ENCODE assay signal across 13 cellular contexts in genomic region chr2:199988176-199988575, GRCh38. TPM values are rescaled to one million over a fixed set of nuclear protein-coding genes. Genes with fewer than 3 reads are reported as not detected.
DNase-seq lines count a peak whose midpoint lies in the region; ATAC-seq and TF ChIP-seq lines count a peak whose summit lies in the region.
"Had no signal": no experiment of that assay in that cellular context is flagged by ENCODE, and none has a peak within 500 bp of the region (broad histone marks: within the 10 kb centered on the region; RNA-seq: fewer than 3 reads in every experiment).

No MANE protein-coding gene starts in this region.

- DNase-seq in GM23338 (ENCODE audit: low spot score) (no peak), NCI-H526 treated with DMSO at 0.1 percent for 48 hours (lab: John Stamatoyannopoulos, UW) (peak; percentile 33), epithelial cell of esophagus (ENCODE audit: low read depth) (peak; percentile 42), NCI-H2081 treated with DMSO at 0.1 percent for 48 hours (lab: John Stamatoyannopoulos, UW) (no peak), body of pancreas (no peak)
- DNase-seq in naive thymus-derived CD4-positive, alpha-beta T cell = peak in 1 of 9 donors; percentile 1
- DNase-seq in activated CD4-positive, alpha-beta T cell treated with anti-CD3 and anti-CD28 coated beads for 4 hours = no peak
- no peak for DNase-seq in activated T-helper 1 cell treated with anti-CD3 and anti-CD28 coated beads, Interleukin-12 subunit alpha, Interleukin-12 subunit beta, Interleukin-2, Interleukin-4 antibody, amounts not matched to agents 30 ng/mL and 10 ng/mL and 1 ng/mL, durations not matched to agents 14 hours and 24 hours and 36 hours (ENCODE audit: low spot score)
- DNase-seq: activated effector memory CD4-positive, alpha-beta T cell treated with anti-CD3 and anti-CD28 coated beads, Interleukin-2, amount 50 U/mL, for 16 hours; CD4-positive, alpha-beta T cell had no signal

- CTCF ChIA-PET in naive thymus-derived CD4-positive, alpha-beta T cell (lab: Charles Lee) = no interaction called here

- peaks cover 3% of the 10 kb centered on the region for H3K27me3 Mint-ChIP-seq in GM23338 (ENCODE audit: insufficient read depth, low read depth, poor library complexity)
- H3K27me3 Mint-ChIP-seq in naive thymus-derived CD4-positive, alpha-beta T cell = peaks cover 0 to 4% (median 0%) of the 10 kb centered on the region in 5 donors
- peaks cover 3% of the 10 kb centered on the region for H3K27me3 Mint-ChIP-seq in activated T-helper 1 cell treated with anti-CD3 and anti-CD28 coated beads, Interleukin-12 subunit alpha, Interleukin-12 subunit beta, Interleukin-2, Interleukin-4 antibody, amounts not matched to agents 30 ng/mL and 10 ng/mL and 1 ng/mL, durations not matched to agents 14 hours and 24 hours and 36 hours (ENCODE audit: insufficient read depth)
- H3K27me3 Mint-ChIP-seq: CD4-positive, alpha-beta T cell had no signal

- H3F3A ChIP-seq in GM23338 (replicated peaks; ENCODE audit: low read depth) = peaks cover 8% of the 10 kb centered on the region; the same call in 1 of the 2 replicates

- H3K4me1 ChIP-seq in GM23338 (ENCODE audit: insufficient read depth) (peaks cover 26% of the 10 kb centered on the region), body of pancreas (peaks cover 5% of the 10 kb centered on the region)
- H3K4me1 ChIP-seq in naive thymus-derived CD4-positive, alpha-beta T cell (ENCODE audit: control insufficient read depth in 2 of 2, insufficient read depth in 2 of 2, low read length in 2 of 2) = no peaks in the 10 kb centered on the region
- H3K4me1 ChIP-seq: parathyroid adenoma had no signal

- H3K4me2 ChIP-seq in GM23338 = 0 out of 2 replicates have a peak overlapping the region, but pooled peaks have one; percentile 46

- H3K4me3 ChIP-seq in GM23338 (no peak overlapping the region), epithelial cell of esophagus (ENCODE audit: low read length) (no peak overlapping the region), body of pancreas (no peak overlapping the region)
- no peak overlapping the region for H3K4me3 ChIP-seq in naive thymus-derived CD4-positive, alpha-beta T cell (ENCODE audit: low read length)
- H3K4me3 ChIP-seq: suprapubic skin had no signal

- no peak for TF ChIP-seq POLR2A in body of pancreas (IDR thresholded peaks at IDR 0.05)

- H3K27ac ChIP-seq in GM23338 (ENCODE audit: low read depth) = no peak overlapping the region
- H3K27ac ChIP-seq in naive thymus-derived CD4-positive, alpha-beta T cell (ENCODE audit: low read depth, low read length) = no peak overlapping the region
- H3K27ac ChIP-seq in body of pancreas = no peak overlapping the region
- H3K27ac ChIP-seq: parathyroid adenoma, suprapubic skin had no signal

- POLR2A ChIA-PET in naive thymus-derived CD4-positive, alpha-beta T cell (lab: Charles Lee) = no interaction called here

- H3K79me2 ChIP-seq in GM23338 (replicated peaks; ENCODE audit: insufficient read depth) = no peaks in the 10 kb centered on the region
- H3K79me2 ChIP-seq: parathyroid adenoma had no signal

- H3K27ac Mint-ChIP-seq in GM23338 = no peak overlapping the region
- no peak overlapping the region for H3K27ac Mint-ChIP-seq in naive thymus-derived CD4-positive, alpha-beta T cell
- H3K27ac Mint-ChIP-seq in activated T-helper 1 cell treated with anti-CD3 and anti-CD28 coated beads, Interleukin-12 subunit alpha, Interleukin-12 subunit beta, Interleukin-2, Interleukin-4 antibody, amounts not matched to agents 30 ng/mL and 10 ng/mL and 1 ng/mL, durations not matched to agents 14 hours and 24 hours and 36 hours = no peak overlapping the region
- H3K27ac Mint-ChIP-seq: CD4-positive, alpha-beta T cell had no signal

- 53 to 64% methylated on average over 6 of the region's 6 CpGs for WGBS in body of pancreas, 2 donors

- ATAC-seq in GM23338 = no peak
- ATAC-seq in naive thymus-derived CD4-positive, alpha-beta T cell = peak; percentile 20
- no peak for ATAC-seq in body of pancreas
- ATAC-seq: left lobe of liver had no signal

- no peaks in the 10 kb centered on the region for H4K20me1 ChIP-seq in GM23338 (replicated peaks; ENCODE audit: insufficient read depth)

- no peak overlapping the region for H3K4me3 Mint-ChIP-seq in GM23338
- H3K4me3 Mint-ChIP-seq in naive thymus-derived CD4-positive, alpha-beta T cell = no peak overlapping the region
- H3K4me3 Mint-ChIP-seq in activated T-helper 1 cell treated with anti-CD3 and anti-CD28 coated beads, Interleukin-12 subunit alpha, Interleukin-12 subunit beta, Interleukin-2, Interleukin-4 antibody, amounts not matched to agents 30 ng/mL and 10 ng/mL and 1 ng/mL, durations not matched to agents 14 hours and 24 hours and 36 hours = no peak overlapping the region
- H3K4me3 Mint-ChIP-seq: CD4-positive, alpha-beta T cell had no signal

- H3K9me3 Mint-ChIP-seq in GM23338 = no peaks in the 10 kb centered on the region
- H3K9me3 Mint-ChIP-seq in naive thymus-derived CD4-positive, alpha-beta T cell = peaks cover 0 to 5% (median 0%) of the 10 kb centered on the region in 11 donors
- H3K9me3 Mint-ChIP-seq in activated T-helper 1 cell treated with anti-CD3 and anti-CD28 coated beads, Interleukin-12 subunit alpha, Interleukin-12 subunit beta, Interleukin-2, Interleukin-4 antibody, amounts not matched to agents 30 ng/mL and 10 ng/mL and 1 ng/mL, durations not matched to agents 14 hours and 24 hours and 36 hours = no peaks in the 10 kb centered on the region
- H3K9me3 Mint-ChIP-seq: CD4-positive, alpha-beta T cell had no signal

- H3K36me3 ChIP-seq in GM23338 (ENCODE audit: insufficient read depth) = no peaks in the 10 kb centered on the region
- no peaks in the 10 kb centered on the region for H3K36me3 ChIP-seq in naive thymus-derived CD4-positive, alpha-beta T cell (ENCODE audit: control insufficient read depth in 2 of 3, insufficient read depth in 3 of 3, low read length in 3 of 3)
- H3K36me3 ChIP-seq in body of pancreas (replicated peaks in 1 of 2; ENCODE audit: insufficient read depth in 1 of 2, low read depth in 2 of 2) = no peaks in the 10 kb centered on the region
- H3K36me3 ChIP-seq: suprapubic skin had no signal

- peaks cover 16% of the 10 kb centered on the region for H3K9me2 ChIP-seq in GM23338 (ENCODE audit: insufficient read depth)

- H3K9me3 ChIP-seq in naive thymus-derived CD4-positive, alpha-beta T cell (ENCODE audit: control insufficient read depth in 2 of 3, low read length in 3 of 3) = no peaks in the 10 kb centered on the region
- no peaks in the 10 kb centered on the region for H3K9me3 ChIP-seq in body of pancreas
- H3K9me3 ChIP-seq: suprapubic skin had no signal

- H3K27me3 ChIP-seq in GM23338 (ENCODE audit: insufficient read depth) (no peaks in the 10 kb centered on the region), body of pancreas (no peaks in the 10 kb centered on the region)
- no peaks in the 10 kb centered on the region for H3K27me3 ChIP-seq in naive thymus-derived CD4-positive, alpha-beta T cell (ENCODE audit: control insufficient read depth in 2 of 2, insufficient read depth in 2 of 2, low read length in 2 of 2)
- H3K27me3 ChIP-seq: suprapubic skin had no signal

- H3K36me3 Mint-ChIP-seq in GM23338 (ENCODE audit: low read depth) = no peaks in the 10 kb centered on the region
- H3K36me3 Mint-ChIP-seq in naive thymus-derived CD4-positive, alpha-beta T cell = no peaks in the 10 kb centered on the region
- H3K36me3 Mint-ChIP-seq in activated T-helper 1 cell treated with anti-CD3 and anti-CD28 coated beads, Interleukin-12 subunit alpha, Interleukin-12 subunit beta, Interleukin-2, Interleukin-4 antibody, amounts not matched to agents 30 ng/mL and 10 ng/mL and 1 ng/mL, durations not matched to agents 14 hours and 24 hours and 36 hours (ENCODE audit: low read depth) = peaks cover 1% of the 10 kb centered on the region

- peak overlapping the region; percentile 86 for H2AFZ ChIP-seq in GM23338
- H2AFZ ChIP-seq: parathyroid adenoma had no signal

- TF ChIP-seq CTCF in GM23338 (conservative IDR thresholded peaks at IDR 0.05; ENCODE audit: low read depth in 2 of 2) = no peak
- no peak for TF ChIP-seq CTCF in epithelial cell of esophagus (IDR thresholded peaks at IDR 0.05; ENCODE audit: insufficient read depth, low read depth, low read length, missing control alignments)
- no peak for TF ChIP-seq CTCF in body of pancreas (IDR thresholded peaks at IDR 0.05)

- intact Hi-C loops in naive thymus-derived CD4-positive, alpha-beta T cell (cut with micrococcal nuclease) = no loop called here
- intact Hi-C loops in activated T-helper 1 cell treated with anti-CD3 and anti-CD28 coated beads, Interleukin-12 subunit alpha, Interleukin-12 subunit beta, Interleukin-2, Interleukin-4 antibody, amounts not matched to agents 30 ng/mL and 10 ng/mL and 1 ng/mL, durations not matched to agents 14 hours and 24 hours and 36 hours (cut with micrococcal nuclease) = no loop called here
- intact Hi-C loops in body of pancreas (cut with DNase I) = no loop called here

- peaks cover 17% of the 10 kb centered on the region for H3K4me1 Mint-ChIP-seq in GM23338
- peaks cover 0 to 11% (median 6%) of the 10 kb centered on the region in 7 donors for H3K4me1 Mint-ChIP-seq in naive thymus-derived CD4-positive, alpha-beta T cell
- peaks cover 5% of the 10 kb centered on the region for H3K4me1 Mint-ChIP-seq in activated T-helper 1 cell treated with anti-CD3 and anti-CD28 coated beads, Interleukin-12 subunit alpha, Interleukin-12 subunit beta, Interleukin-2, Interleukin-4 antibody, amounts not matched to agents 30 ng/mL and 10 ng/mL and 1 ng/mL, durations not matched to agents 14 hours and 24 hours and 36 hours (ENCODE audit: low read depth)

TF ChIP-seq in GM23338, 12 proteins besides CTCF, POLR2A, EP300 and RAD21 (continues in another document):
- no peak for TF ChIP-seq STAT1 (IDR thresholded peaks at IDR 0.05; ENCODE audit: unreplicated experiment)

RNA-seq across cellular contexts. Expression of gene MAIP1, which starts 32.8 kb away (rescaled TPM):
- 36.0 and 59.0 TPM in 2 replicates for total RNA-seq in GM23338 (2014; rRNA removed; shearing (Covaris generic))
- 34.0 and 41.9 TPM in 2 replicates for polyA plus RNA-seq in GM23338 (2016; fragmentation: Nextera tagmentation; extraction: Ambion mirVana)
- total RNA-seq in naive thymus-derived CD4-positive, alpha-beta T cell = 10 to 100 TPM; 14.5 to 27.8 (median 19.8) TPM
- polyA plus RNA-seq in naive thymus-derived CD4-positive, alpha-beta T cell = 10 to 100 TPM; 16.3 to 17.9 TPM
- 24.7 and 27.1 TPM in 2 replicates for total RNA-seq in activated T-helper 1 cell treated with anti-CD3 and anti-CD28 coated beads, Interleukin-12 subunit alpha, Interleukin-12 subunit beta, Interleukin-2, Interleukin-4 antibody, amounts not matched to agents 30 ng/mL and 10 ng/mL and 1 ng/mL, durations not matched to agents 14 hours and 24 hours and 36 hours
- 10 to 100 TPM; 11.2 to 11.9 TPM for total RNA-seq in body of pancreas

RNA-seq across cellular contexts. Expression of gene TYW5, which starts 32.9 kb away (rescaled TPM):
- total RNA-seq in GM23338 (2014; rRNA removed; shearing (Covaris generic)) = 18.4 and 19.6 TPM in 2 replicates
- polyA plus RNA-seq in GM23338 (2016; fragmentation: Nextera tagmentation; extraction: Ambion mirVana) = 10.6 and 12.4 TPM in 2 replicates
- total RNA-seq in naive thymus-derived CD4-positive, alpha-beta T cell = 10 to 100 TPM in 4 of 5 experiments, 1 to 10 TPM in 1; 6.3 to 13.3 (median 11.2) TPM
- polyA plus RNA-seq in naive thymus-derived CD4-positive, alpha-beta T cell = 1 to 10 TPM; 2.7 to 3.7 TPM
- total RNA-seq in activated T-helper 1 cell treated with anti-CD3 and anti-CD28 coated beads, Interleukin-12 subunit alpha, Interleukin-12 subunit beta, Interleukin-2, Interleukin-4 antibody, amounts not matched to agents 30 ng/mL and 10 ng/mL and 1 ng/mL, durations not matched to agents 14 hours and 24 hours and 36 hours = 11.7 and 13.9 TPM in 2 replicates
- 10 to 100 TPM in 1 of 2 donors, 1 to 10 TPM in 1; 4.3 to 10.1 TPM for total RNA-seq in body of pancreas

Comparison
In these comparisons a context has a peak if more than half of its experiments do, and no peak if none do; other contexts are left out.
1. DNase-seq: peak in NCI-H526 treated with DMSO at 0.1 percent for 48 hours (single experiment) and epithelial cell of esophagus (single experiment); none in GM23338 (single experiment), activated CD4-positive, alpha-beta T cell treated with anti-CD3 and anti-CD28 coated beads for 4 hours (0 of 2), activated T-helper 1 cell treated with anti-CD3 and anti-CD28 coated beads, Interleukin-12 subunit alpha, Interleukin-12 subunit beta, Interleukin-2, Interleukin-4 antibody, amounts not matched to agents 30 ng/mL and 10 ng/mL and 1 ng/mL, durations not matched to agents 14 hours and 24 hours and 36 hours (single experiment), NCI-H2081 treated with DMSO at 0.1 percent for 48 hours (single experiment) and body of pancreas (0 of 4).